20 cellular contexts compared by ENCODE assay signal in genomic region chrX:153883163-153883843, GRCh38. TPM values are rescaled to one million over a fixed set of nuclear protein-coding genes. Genes with fewer than 3 reads are reported as not detected.
"Had no signal": no experiment of that assay in that cellular context is flagged by ENCODE, and none has a peak within 500 bp of the region (broad histone marks: within the 10 kb centered on the region; RNA-seq: fewer than 3 reads in every experiment).

No MANE protein-coding gene starts in this region.

- H3K4me3 ChIP-seq: ovary, stomach, thoracic aorta had no signal

- H3K27ac ChIP-seq: brain microvascular endothelial cell, ovary, stomach, thoracic aorta had no signal

- ATAC-seq: activated naive CD4-positive, alpha-beta T cell treated with anti-CD3 and anti-CD28 coated beads, Interleukin-2, amount 50 U/mL, for 72 hours; activated T-cell treated with anti-CD3 and anti-CD28 coated beads, Interleukin-2, amount 50 U/mL, for 4 hours; left colon had no signal

- H3K27me3 ChIP-seq: ovary had no signal

- H3K36me3 ChIP-seq: brain microvascular endothelial cell, ovary, stomach, thoracic aorta had no signal

- H3K9me3 ChIP-seq: ovary, stomach, thoracic aorta had no signal

- DNase-seq: activated CD4-positive, alpha-beta T cell treated with anti-CD3 and anti-CD28 coated beads for 1 hour; activated CD4-positive, alpha-beta T cell treated with anti-CD3 and anti-CD28 coated beads, Interleukin-2, amount 50 U/mL, for 48 hours; activated effector memory CD4-positive, alpha-beta T cell treated with anti-CD3 and anti-CD28 coated beads, Interleukin-2, amount 50 U/mL, for 16 hours; activated T-cell treated with anti-CD3 and anti-CD28 coated beads, Interleukin-2, amount 50 U/mL, for 4 hours; amniotic stem cell; brain microvascular endothelial cell; cerebellar nuclear complex; dermis blood vessel endothelial cell; erythroblast; immature natural killer cell; left colon; mammary epithelial cell; nephron progenitor cell; ovary; stimulated activated CD4-positive, alpha-beta T cell treated with anti-CD3 and anti-CD28 coated beads, Interleukin-4, amount 100 ng/mL, for 4 hours; stomach had no signal

RNA-seq across cellular contexts. Expression of gene L1CAM, which starts 2.7 kb away (rescaled TPM):
- polyA plus RNA-seq: immature natural killer cell had no signal

RNA-seq across cellular contexts. Expression of gene AVPR2, which starts 21.2 kb away (rescaled TPM):
- total RNA-seq: activated naive CD4-positive, alpha-beta T cell treated with anti-CD3 and anti-CD28 coated beads, Interleukin-2, amount 50 U/mL, for 72 hours; activated T-cell treated with anti-CD3 and anti-CD28 coated beads, Interleukin-2, amount 50 U/mL, for 4 hours; glomerular endothelial cell; mammary epithelial cell; T-helper 2 cell treated with Interferon-gamma antibody and Interleukin-4, amounts not matched to agents 100 ng/mL and 5 ng/mL, for 36 hours; thoracic aorta had no signal
- polyA plus RNA-seq: immature natural killer cell, mammary epithelial cell had no signal
